ENCODE assay signal across 9 cellular contexts in genomic region chr1:44500181-44501021, GRCh38.
A peak's percentile ranks its signal among the peaks of the same experiment; 100 is the strongest.
DNase-seq lines count a peak whose midpoint lies in the region; ATAC-seq and TF ChIP-seq lines count a peak whose summit lies in the region.
"Had no signal": no experiment of that assay in that cellular context is flagged by ENCODE, and none has a peak within 500 bp of the region (broad histone marks: within the 10 kb centered on the region; RNA-seq: fewer than 3 reads in every experiment).

No MANE protein-coding gene starts in this region.

- ATAC-seq in GM18519 (IDR thresholded peaks at IDR 0.05; ENCODE audit: low FRiP score, unreplicated experiment) = no peak
- ATAC-seq in activated CD8-positive, alpha-beta T cell treated with anti-CD3 and anti-CD28 coated beads, Interleukin-2, amount 10 ng/mL, durations not matched to agents 7 days and 5 days = no peak
- ATAC-seq in HG02840 (IDR thresholded peaks at IDR 0.05; ENCODE audit: low FRiP score, unreplicated experiment) = no peak

- TF ChIP-seq CTCF in fibroblast of mammary gland (conservative IDR thresholded peaks at IDR 0.05; ENCODE audit: control insufficient read depth, insufficient read depth, low read depth, low read length) = peak; percentile 49

- peaks cover 10% of the 10 kb centered on the region for H3K27me3 Mint-ChIP-seq in activated CD8-positive, alpha-beta T cell treated with anti-CD3 and anti-CD28 coated beads, Interleukin-2, amount 10 ng/mL, durations not matched to agents 7 days and 5 days (ENCODE audit: low read depth)

- POLR2A ChIA-PET in activated CD8-positive, alpha-beta T cell treated with anti-CD3 and anti-CD28 coated beads, Interleukin-2, amount 10 ng/mL, durations not matched to agents 7 days and 5 days (lab: Charles Lee) = no interaction called here

- H3K4me1 Mint-ChIP-seq in activated CD8-positive, alpha-beta T cell treated with anti-CD3 and anti-CD28 coated beads, Interleukin-2, amount 10 ng/mL, durations not matched to agents 7 days and 5 days (ENCODE audit: low read depth) = no peaks in the 10 kb centered on the region

- no peak overlapping the region for H3K27ac Mint-ChIP-seq in activated CD8-positive, alpha-beta T cell treated with anti-CD3 and anti-CD28 coated beads, Interleukin-2, amount 10 ng/mL, durations not matched to agents 7 days and 5 days

- DNase-seq in C1 segment of cervical spinal cord (lab: John Stamatoyannopoulos, UW) = peak in 11 of 14 donors; percentile 43 to 93 (median 80)
- DNase-seq in NCI-H524 treated with DMSO at 0.1 percent for 48 hours (lab: John Stamatoyannopoulos, UW) = peak; percentile 64
- DNase-seq in fibroblast of mammary gland (ENCODE audit: low read depth) = peak; percentile 34
- DNase-seq in myocyte (ENCODE audit: low read depth) = peak; percentile 56
- DNase-seq in GM19240 (ENCODE audit: insufficient read length, low spot score) = no peak
- no peak for DNase-seq in activated CD8-positive, alpha-beta T cell treated with anti-CD3 and anti-CD28 coated beads, Interleukin-2, amount 10 ng/mL, durations not matched to agents 7 days and 5 days
- DNase-seq: SW 1271 had no signal

- no peaks in the 10 kb centered on the region for H3K9me3 Mint-ChIP-seq in activated CD8-positive, alpha-beta T cell treated with anti-CD3 and anti-CD28 coated beads, Interleukin-2, amount 10 ng/mL, durations not matched to agents 7 days and 5 days (ENCODE audit: insufficient read depth)

- no peak overlapping the region for H3K4me3 Mint-ChIP-seq in activated CD8-positive, alpha-beta T cell treated with anti-CD3 and anti-CD28 coated beads, Interleukin-2, amount 10 ng/mL, durations not matched to agents 7 days and 5 days

- CTCF ChIA-PET in activated CD8-positive, alpha-beta T cell treated with anti-CD3 and anti-CD28 coated beads, Interleukin-2, amount 10 ng/mL, durations not matched to agents 7 days and 5 days (lab: Charles Lee) = no interaction called here

- no peaks in the 10 kb centered on the region for H3K36me3 Mint-ChIP-seq in activated CD8-positive, alpha-beta T cell treated with anti-CD3 and anti-CD28 coated beads, Interleukin-2, amount 10 ng/mL, durations not matched to agents 7 days and 5 days (ENCODE audit: low read depth)

- H3K4me3 ChIP-seq in fibroblast of mammary gland (ENCODE audit: control insufficient read depth, low read depth, low read length) = no peak overlapping the region

Comparison
In these comparisons a context has a peak if more than half of its experiments do, and no peak if none do; other contexts are left out.
1. DNase-seq: peak in C1 segment of cervical spinal cord (11 of 14), NCI-H524 treated with DMSO at 0.1 percent for 48 hours (single experiment), fibroblast of mammary gland (single experiment) and myocyte (single experiment); none in GM19240 (single experiment) and activated CD8-positive, alpha-beta T cell treated with anti-CD3 and anti-CD28 coated beads, Interleukin-2, amount 10 ng/mL, durations not matched to agents 7 days and 5 days (single experiment).